Comparison of ENCODE assay signal across 10 cellular contexts in the genomic region with DNA sequence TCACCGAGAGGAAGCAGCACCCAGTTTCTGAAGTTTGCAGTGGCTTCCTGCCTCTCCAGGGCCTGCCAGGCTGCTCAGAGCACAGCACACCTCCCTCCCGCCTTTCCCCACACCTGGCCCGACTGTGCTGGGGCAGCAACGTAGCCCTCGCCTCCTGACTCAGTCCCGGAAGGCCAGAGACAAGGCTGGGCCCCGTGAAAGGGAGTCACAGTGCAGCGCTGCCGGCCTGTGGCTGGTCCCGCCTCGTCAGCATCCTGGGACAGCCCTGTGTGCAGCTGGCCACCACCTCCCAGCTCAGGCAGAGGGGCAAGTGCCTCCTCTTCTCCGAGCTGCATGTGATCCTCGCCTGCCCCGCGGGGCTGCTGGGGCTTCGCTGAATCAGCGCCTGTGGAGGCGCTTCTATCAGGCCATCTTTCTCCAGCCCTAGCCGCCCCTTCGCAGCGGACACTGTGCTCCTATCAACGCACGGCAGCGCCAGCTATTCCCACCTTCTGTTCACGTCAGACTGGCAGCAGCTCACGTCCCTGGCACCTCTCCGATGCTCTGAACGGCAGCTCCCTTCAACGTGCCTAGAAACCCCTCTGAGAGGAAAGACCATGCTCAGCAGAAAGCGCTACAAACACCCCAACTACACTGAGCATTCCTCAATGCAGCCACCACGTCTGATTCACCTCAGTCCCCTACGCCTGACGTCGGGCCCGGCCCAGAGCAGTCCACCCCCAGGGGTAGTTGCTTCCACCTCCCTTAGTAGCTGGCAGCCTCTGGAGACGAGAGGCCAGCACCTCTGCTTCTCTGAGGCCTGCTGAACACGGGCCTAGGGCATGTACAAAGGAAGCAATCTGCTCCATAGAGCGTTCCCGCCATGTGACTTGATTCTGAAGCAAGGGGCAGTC.
DNase-seq lines count a peak whose midpoint lies in the region; ATAC-seq, FAIRE-seq and TF ChIP-seq lines count a peak whose summit lies in the region.
"Had no signal": no experiment of that assay in that cellular context is flagged by ENCODE, and none has a peak within 500 bp of the region (broad histone marks: within the 10 kb centered on the region; RNA-seq: fewer than 3 reads in every experiment).

No MANE protein-coding gene starts in this region.

- FAIRE-seq in pancreas (lab: Jason Lieb, UNC) = no peak

- H3K4me3 ChIP-seq in GM12865 (ENCODE audit: low read depth, low read length) (no peak overlapping the region), RWPE2 (ENCODE audit: severe bottlenecking) (no peak overlapping the region), esophagus muscularis mucosa (no peak overlapping the region), pancreas (no peak overlapping the region)

- H3K27ac ChIP-seq in RWPE2 (ENCODE audit: poor library complexity, severe bottlenecking) = no peak overlapping the region
- no peak overlapping the region for H3K27ac ChIP-seq in esophagus muscularis mucosa (replicated peaks in 1 of 4)
- H3K27ac ChIP-seq in pancreas = no peak overlapping the region
- H3K27ac ChIP-seq: KMS-11 had no signal

- H3K9me3 ChIP-seq in RWPE2 (ENCODE audit: severe bottlenecking) = no peaks in the 10 kb centered on the region
- no peaks in the 10 kb centered on the region for H3K9me3 ChIP-seq in esophagus muscularis mucosa
- H3K9me3 ChIP-seq in pancreas = no peaks in the 10 kb centered on the region

- no peak for TF ChIP-seq EP300 in esophagus muscularis mucosa (IDR thresholded peaks at IDR 0.05)

- DNase-seq in GM12865 (ENCODE audit: low read depth) (peak; percentile 34), RWPE2 (ENCODE audit: low spot score) (no peak), esophagus muscularis mucosa (ENCODE audit: extremely low spot score) (peak; percentile 78), pancreas (peak in 1 of 6 donors; percentile 68), SHP77 (lab: John Stamatoyannopoulos, UW) (no peak)
- DNase-seq: HCEC 1CT had no signal

- H3K4me1 ChIP-seq in RWPE2 (ENCODE audit: insufficient read depth, poor library complexity, severe bottlenecking) = no peaks in the 10 kb centered on the region
- H3K4me1 ChIP-seq in esophagus muscularis mucosa = peaks cover 17 to 23% (median 23%) of the 10 kb centered on the region in 4 donors
- no peaks in the 10 kb centered on the region for H3K4me1 ChIP-seq in pancreas

- H3K36me3 ChIP-seq in RWPE2 (ENCODE audit: low read depth) (peaks cover 4% of the 10 kb centered on the region), esophagus muscularis mucosa (peaks cover 13 to 36% (median 33%) of the 10 kb centered on the region in 4 donors), pancreas (peaks cover 0 to 13% (median 0%) of the 10 kb centered on the region in 3 donors)

- ATAC-seq in RWPE2 (ENCODE audit: low read depth) (peak; percentile 78), pancreas (peak; percentile 34 to 57 (median 53)), GM21526 (IDR thresholded peaks at IDR 0.05; ENCODE audit: low FRiP score, unreplicated experiment) (no peak), HG03139 (IDR thresholded peaks at IDR 0.05; ENCODE audit: unreplicated experiment) (no peak), GM21423 (IDR thresholded peaks at IDR 0.05; ENCODE audit: unreplicated experiment) (no peak)

- no peak for TF ChIP-seq POLR2A in esophagus muscularis mucosa (IDR thresholded peaks at IDR 0.05; ENCODE audit: low read depth)

- TF ChIP-seq CTCF in GM12865 (IDR thresholded peaks at IDR 0.05; ENCODE audit: insufficient read depth, low read depth, low read length, missing control alignments) = no peak
- no peak for TF ChIP-seq CTCF in RWPE2 (IDR thresholded peaks at IDR 0.05; ENCODE audit: poor library complexity, severe bottlenecking)
- no peak for TF ChIP-seq CTCF in esophagus muscularis mucosa (IDR thresholded peaks at IDR 0.05)
- TF ChIP-seq CTCF in pancreas (IDR thresholded peaks at IDR 0.05) = no peak

- no peaks in the 10 kb centered on the region for H3K27me3 ChIP-seq in RWPE2 (ENCODE audit: insufficient read depth, poor library complexity, severe bottlenecking)
- H3K27me3 ChIP-seq in esophagus muscularis mucosa = no peaks in the 10 kb centered on the region
- no peaks in the 10 kb centered on the region for H3K27me3 ChIP-seq in pancreas

- 81% methylated on average over 29 of the region's 39 CpGs for WGBS in esophagus muscularis mucosa
- WGBS in pancreas, 2 donors = 73% methylated on average over 37 to 39 of the region's 39 CpGs

- intact Hi-C loops in esophagus muscularis mucosa (cut with DNase I) = no loop called here
- intact Hi-C loops in pancreas (cut with DNase I) = loop anchor here in 1 of 3 donors (10.0 kb wide), 1 partner anchor 243 kb away; a partner anchor contains a TSS

Comparison
In these comparisons a context has a peak if more than half of its experiments do, and no peak if none do; other contexts are left out.
1. DNase-seq: peak in GM12865 (single experiment) and esophagus muscularis mucosa (single experiment); none in RWPE2 (single experiment) and SHP77 (0 of 2).
2. ATAC-seq: peak in RWPE2 (single experiment) and pancreas (4 of 4); none in GM21526 (single experiment), HG03139 (single experiment) and GM21423 (single experiment).